ENCODE assay signal across 9 cellular contexts in the genomic region with DNA sequence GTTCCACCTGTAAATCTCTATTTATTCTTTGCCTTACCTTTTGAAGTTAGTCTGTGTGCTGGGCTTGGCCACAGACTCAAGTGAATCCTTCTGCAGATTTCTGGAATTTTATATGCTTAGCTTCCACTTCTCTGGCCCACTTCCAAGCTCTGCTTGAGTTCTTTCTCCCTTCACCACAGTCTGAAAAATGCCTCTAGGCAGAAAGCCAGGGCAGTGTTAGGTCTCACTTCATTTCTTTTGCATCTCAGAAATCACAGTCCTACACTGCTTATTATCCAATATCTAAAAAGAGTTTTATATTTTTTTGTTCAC. TPM values are rescaled to one million over a fixed set of nuclear protein-coding genes. Genes with fewer than 3 reads are reported as not detected.
DNase-seq lines count a peak whose midpoint lies in the region; ATAC-seq lines count a peak whose summit lies in the region.
"Had no signal": no experiment of that assay in that cellular context is flagged by ENCODE, and none has a peak within 500 bp of the region (broad histone marks: within the 10 kb centered on the region; RNA-seq: fewer than 3 reads in every experiment).

No MANE protein-coding gene starts in this region.

- peaks cover 88% of the 10 kb centered on the region for H3K4me1 Mint-ChIP-seq in activated naive CD4-positive, alpha-beta T cell treated with anti-CD3 and anti-CD28 coated beads, Interleukin-2, amount 50 U/mL, for 24 hours
- peaks cover 16% of the 10 kb centered on the region for H3K4me1 Mint-ChIP-seq in activated naive CD4-positive, alpha-beta T cell treated with anti-CD3 and anti-CD28 coated beads, Interleukin-2, amount 10 ng/mL, durations not matched to agents 7 days and 5 days

- H3K9me3 Mint-ChIP-seq in activated naive CD4-positive, alpha-beta T cell treated with anti-CD3 and anti-CD28 coated beads, Interleukin-2, amount 50 U/mL, for 24 hours = no peaks in the 10 kb centered on the region
- H3K9me3 Mint-ChIP-seq in activated naive CD4-positive, alpha-beta T cell treated with anti-CD3 and anti-CD28 coated beads, Interleukin-2, amount 10 ng/mL, durations not matched to agents 7 days and 5 days = peaks cover 2% of the 10 kb centered on the region

- no peaks in the 10 kb centered on the region for H3K27me3 Mint-ChIP-seq in activated naive CD4-positive, alpha-beta T cell treated with anti-CD3 and anti-CD28 coated beads, Interleukin-2, amount 50 U/mL, for 24 hours
- H3K27me3 Mint-ChIP-seq in activated naive CD4-positive, alpha-beta T cell treated with anti-CD3 and anti-CD28 coated beads, Interleukin-2, amount 10 ng/mL, durations not matched to agents 7 days and 5 days = no peaks in the 10 kb centered on the region

- CTCF ChIA-PET in activated naive CD4-positive, alpha-beta T cell treated with anti-CD3 and anti-CD28 coated beads, Interleukin-2, amount 10 ng/mL, durations not matched to agents 7 days and 5 days (lab: Charles Lee) = interaction anchor here (0.7 to 1.0 kb wide), 2 partner anchors 11 to 182 kb away, joined by 3 read pairs; no protein-coding TSS in a partner anchor

- ATAC-seq in HG02885 (IDR thresholded peaks at IDR 0.05; ENCODE audit: poor library complexity, unreplicated experiment) = no peak

- DNase-seq in activated naive CD4-positive, alpha-beta T cell treated with anti-CD3 and anti-CD28 coated beads, Interleukin-2, amount 10 ng/mL, durations not matched to agents 7 days and 5 days = no peak
- DNase-seq in amniotic stem cell (lab: John Stamatoyannopoulos, UW) (peak; percentile 77), kidney glomerular epithelial cell (lab: John Stamatoyannopoulos, UW) (peak; percentile 91), ureter (ENCODE audit: low spot score) (peak; percentile 64), HPDE6-E6E7 (ENCODE audit: extremely low spot score) (no peak)
- DNase-seq in stimulated activated CD4-positive, alpha-beta T cell treated with anti-CD3 and anti-CD28 coated beads, Interleukin-4, amount 100 ng/mL, for 1 hour = no peak
- DNase-seq: NCI-H526 treated with DMSO at 0.1 percent for 48 hours had no signal

- peaks cover 21% of the 10 kb centered on the region for H3K36me3 Mint-ChIP-seq in activated naive CD4-positive, alpha-beta T cell treated with anti-CD3 and anti-CD28 coated beads, Interleukin-2, amount 50 U/mL, for 24 hours
- peaks cover 44% of the 10 kb centered on the region for H3K36me3 Mint-ChIP-seq in activated naive CD4-positive, alpha-beta T cell treated with anti-CD3 and anti-CD28 coated beads, Interleukin-2, amount 10 ng/mL, durations not matched to agents 7 days and 5 days

- H3K27ac Mint-ChIP-seq in activated naive CD4-positive, alpha-beta T cell treated with anti-CD3 and anti-CD28 coated beads, Interleukin-2, amount 50 U/mL, for 24 hours = peak overlapping the region; percentile 42
- no peak overlapping the region for H3K27ac Mint-ChIP-seq in activated naive CD4-positive, alpha-beta T cell treated with anti-CD3 and anti-CD28 coated beads, Interleukin-2, amount 10 ng/mL, durations not matched to agents 7 days and 5 days

- no peak overlapping the region for H3K4me3 Mint-ChIP-seq in activated naive CD4-positive, alpha-beta T cell treated with anti-CD3 and anti-CD28 coated beads, Interleukin-2, amount 50 U/mL, for 24 hours
- no peak overlapping the region for H3K4me3 Mint-ChIP-seq in activated naive CD4-positive, alpha-beta T cell treated with anti-CD3 and anti-CD28 coated beads, Interleukin-2, amount 10 ng/mL, durations not matched to agents 7 days and 5 days

RNA-seq across cellular contexts. Expression of gene INKA2, which starts 48.9 kb away (rescaled TPM):
- 5.7 TPM for total RNA-seq in ureter

Comparison
In these comparisons a context has a peak if more than half of its experiments do, and no peak if none do; other contexts are left out.
1. DNase-seq: peak in amniotic stem cell (single experiment), kidney glomerular epithelial cell (single experiment) and ureter (single experiment); none in activated naive CD4-positive, alpha-beta T cell treated with anti-CD3 and anti-CD28 coated beads, Interleukin-2, amount 10 ng/mL, durations not matched to agents 7 days and 5 days (single experiment), stimulated activated CD4-positive, alpha-beta T cell treated with anti-CD3 and anti-CD28 coated beads, Interleukin-4, amount 100 ng/mL, for 1 hour (single experiment) and HPDE6-E6E7 (single experiment).